7 cellular contexts compared by ENCODE assay signal in the genomic region with DNA sequence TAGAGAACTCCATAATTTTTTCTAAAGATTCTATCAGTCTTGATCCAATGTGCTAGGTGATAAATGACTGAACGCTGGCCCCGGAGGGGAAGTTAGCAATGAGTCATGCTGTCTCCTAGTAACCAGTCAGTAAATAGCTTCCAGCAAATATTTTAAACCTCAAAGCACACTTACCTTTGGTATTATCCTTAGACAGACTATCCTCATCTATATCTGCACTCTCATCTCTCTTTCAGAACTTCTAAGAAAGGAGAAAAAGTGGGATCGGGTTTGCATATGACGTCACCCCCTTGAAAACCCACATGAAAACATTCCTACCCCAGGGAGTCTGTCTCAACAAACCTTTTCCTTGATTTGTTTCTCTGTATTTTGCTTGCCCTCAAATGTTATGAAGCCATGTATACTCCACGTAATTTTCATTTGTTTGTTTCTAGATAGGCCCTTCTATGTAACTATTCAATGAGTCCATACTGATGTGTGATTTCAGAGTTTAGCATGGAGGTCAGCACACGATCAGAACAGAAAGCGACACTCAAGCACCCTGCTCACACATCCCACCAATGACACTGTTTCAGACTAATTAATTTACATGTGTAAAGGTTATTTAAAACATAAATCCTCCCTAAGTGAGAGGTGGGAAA.
DNase-seq lines count a peak whose midpoint lies in the region; ATAC-seq and TF ChIP-seq lines count a peak whose summit lies in the region.

No MANE protein-coding gene starts in this region.

- H3K27ac ChIP-seq in SK-N-SH (ENCODE audit: low read depth in 2 of 2, low read length in 1 of 2) = peak overlapping the region in 1 of 2 experiments; percentile 83; a peak in 3 of 4 replicates

- H2AFZ ChIP-seq in SK-N-SH (ENCODE audit: low read depth) = no peak overlapping the region

- H3K9me2 ChIP-seq in SK-N-SH = no peaks in the 10 kb centered on the region

- H4K20me1 ChIP-seq in SK-N-SH (ENCODE audit: insufficient read depth) = no peaks in the 10 kb centered on the region

- H3K4me1 ChIP-seq in SK-N-SH (ENCODE audit: control insufficient read depth in 1 of 2, insufficient read depth in 2 of 2, low read depth in 1 of 2, low read length in 1 of 2) = peaks cover 6 to 8% of the 10 kb centered on the region in 2 experiments; a peak in 3 of 4 replicates

- H3K36me3 ChIP-seq in GM06990 (ENCODE audit: control insufficient read depth, insufficient read depth, low read length) = no peaks in the 10 kb centered on the region
- H3K36me3 ChIP-seq in SK-N-SH (replicated peaks in 1 of 2; ENCODE audit: control insufficient read depth in 1 of 2, insufficient read depth in 2 of 2, low read length in 1 of 2) = no peaks in the 10 kb centered on the region

- peak; percentile 60 for DNase-seq in GM06990 (ENCODE audit: extremely low read depth, insufficient read length)
- DNase-seq in HT-29 (ENCODE audit: low spot score) = peak; percentile 90
- DNase-seq in SK-N-SH = peak; percentile 19
- peak; percentile 85 for DNase-seq in fibroblast of peridontal ligament (ENCODE audit: extremely low read depth)
- peak; percentile 97 for DNase-seq in renal cortical epithelial cell (ENCODE audit: low read depth)
- DNase-seq in occipital lobe (lab: John Stamatoyannopoulos, UW) = no peak

- H3K4me3 ChIP-seq in GM06990 (replicated peaks; ENCODE audit: low read depth, low read length) = no peak overlapping the region
- H3K4me3 ChIP-seq in SK-N-SH (ENCODE audit: low read depth in 2 of 2, low read length in 1 of 2) = no peak overlapping the region; a peak in 1 of 4 replicates

- 0 out of 2 replicates have a peak overlapping the region, but pooled peaks have one; percentile 4 for H3K9ac ChIP-seq in SK-N-SH

- no peaks in the 10 kb centered on the region for H3K27me3 ChIP-seq in GM06990 (replicated peaks; ENCODE audit: control insufficient read depth, insufficient read depth, low read length)
- no peaks in the 10 kb centered on the region for H3K27me3 ChIP-seq in SK-N-SH (ENCODE audit: insufficient read depth)

- no peaks in the 10 kb centered on the region for H3K79me2 ChIP-seq in SK-N-SH (ENCODE audit: insufficient read depth)

- peak; percentile 74 for ATAC-seq in GM21390 (IDR thresholded peaks at IDR 0.05; ENCODE audit: unreplicated experiment)

- H3K9me3 ChIP-seq in SK-N-SH = no peaks in the 10 kb centered on the region

- POLR2A ChIA-PET in SK-N-SH (lab: Yijun Ruan, JAX) = no interaction called here

- peak in 1 of 2 experiments; percentile 72; a peak in 2 of 4 replicates for TF ChIP-seq EP300 in SK-N-SH (IDR thresholded peaks at IDR 0.05; ENCODE audit: borderline replicate concordance in 1 of 2, low read depth in 1 of 2, low read length in 1 of 2)

- H3F3A ChIP-seq in SK-N-SH (replicated peaks; ENCODE audit: insufficient read depth) = peaks cover 6% of the 10 kb centered on the region

- H3K4me2 ChIP-seq in SK-N-SH = peak overlapping the region; percentile 29; the same call in 1 of the 2 replicates

- WGBS in SK-N-SH (ENCODE audit: low lambda C conversion rate) = 31% methylated on average over 7 of the region's 7 CpGs

- no peak for TF ChIP-seq CTCF in GM06990 (IDR thresholded peaks at IDR 0.05; ENCODE audit: insufficient read depth, low read length, poor library complexity, severe bottlenecking)
- TF ChIP-seq CTCF in SK-N-SH (IDR thresholded peaks at IDR 0.05) = no peak

- CTCF ChIA-PET in SK-N-SH (lab: Yijun Ruan, JAX) = no interaction called here

- no peak for TF ChIP-seq RAD21 in SK-N-SH (IDR thresholded peaks at IDR 0.05; ENCODE audit: low read length)

TF ChIP-seq in SK-N-SH, 30 proteins besides CTCF, POLR2A, EP300 and RAD21 (continues in another document):
- TF ChIP-seq, protein P1, sequence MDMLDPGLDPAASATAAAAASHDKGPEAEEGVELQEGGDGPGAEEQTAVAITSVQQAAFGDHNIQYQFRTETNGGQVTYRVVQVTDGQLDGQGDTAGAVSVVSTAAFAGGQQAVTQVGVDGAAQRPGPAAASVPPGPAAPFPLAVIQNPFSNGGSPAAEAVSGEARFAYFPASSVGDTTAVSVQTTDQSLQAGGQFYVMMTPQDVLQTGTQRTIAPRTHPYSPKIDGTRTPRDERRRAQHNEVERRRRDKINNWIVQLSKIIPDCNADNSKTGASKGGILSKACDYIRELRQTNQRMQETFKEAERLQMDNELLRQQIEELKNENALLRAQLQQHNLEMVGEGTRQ (IDR thresholded peaks at IDR 0.05; ENCODE audit: borderline replicate concordance, low read depth, low read length) = no peak
- TF ChIP-seq FOXJ3 (CRISPR knock-in tag; IDR thresholded peaks at IDR 0.05) (no peak), POLR2AphosphoS5 (IDR thresholded peaks at IDR 0.05; ENCODE audit: low read depth, low read length) (peak; percentile 37; the same call in 1 of the 2 replicates), RFX5 (IDR thresholded peaks at IDR 0.05; ENCODE audit: low read length) (no peak), TCF12 (IDR thresholded peaks at IDR 0.05) (peak; percentile 78), GATA2 (CRISPR knock-in tag; IDR thresholded peaks at IDR 0.05) (no peak), RCOR1 (IDR thresholded peaks at IDR 0.05; ENCODE audit: low read length) (no peak), NFIC (IDR thresholded peaks at IDR 0.05; ENCODE audit: borderline replicate concordance) (peak; percentile 28), CHD2 (IDR thresholded peaks at IDR 0.05; ENCODE audit: low read length, partially characterized antibody) (no peak), YY1 (IDR thresholded peaks at IDR 0.05; ENCODE audit: low read depth) (no peak), MEF2A (IDR thresholded peaks at IDR 0.05; ENCODE audit: borderline replicate concordance, low read depth) (no peak), EZH2phosphoT487 (IDR thresholded peaks at IDR 0.05; ENCODE audit: borderline replicate concordance, low read depth) (no peak), NRF1 (IDR thresholded peaks at IDR 0.05; ENCODE audit: low read depth, low read length) (no peak), RXRA (IDR thresholded peaks at IDR 0.05; ENCODE audit: borderline replicate concordance, low read depth) (peak; percentile 61), TAF1 (IDR thresholded peaks at IDR 0.05; ENCODE audit: borderline replicate concordance, low read depth, low read length) (no peak), ELF1 (IDR thresholded peaks at IDR 0.05) (no peak), TEAD4 (IDR thresholded peaks at IDR 0.05; ENCODE audit: borderline replicate concordance, insufficient read depth) (no peak), JUND (IDR thresholded peaks at IDR 0.05) (peak; percentile 89), GABPA (IDR thresholded peaks at IDR 0.05; ENCODE audit: low read depth) (no peak), FOSL2 (IDR thresholded peaks at IDR 0.05; ENCODE audit: borderline replicate concordance, low read depth) (peak; percentile 85)
- TF ChIP-seq, protein P2, sequence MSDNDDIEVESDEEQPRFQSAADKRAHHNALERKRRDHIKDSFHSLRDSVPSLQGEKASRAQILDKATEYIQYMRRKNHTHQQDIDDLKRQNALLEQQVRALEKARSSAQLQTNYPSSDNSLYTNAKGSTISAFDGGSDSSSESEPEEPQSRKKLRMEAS (IDR thresholded peaks at IDR 0.05; ENCODE audit: low read depth) = peak; percentile 56; the same call in 1 of the 2 replicates
- TF ChIP-seq, protein P3, sequence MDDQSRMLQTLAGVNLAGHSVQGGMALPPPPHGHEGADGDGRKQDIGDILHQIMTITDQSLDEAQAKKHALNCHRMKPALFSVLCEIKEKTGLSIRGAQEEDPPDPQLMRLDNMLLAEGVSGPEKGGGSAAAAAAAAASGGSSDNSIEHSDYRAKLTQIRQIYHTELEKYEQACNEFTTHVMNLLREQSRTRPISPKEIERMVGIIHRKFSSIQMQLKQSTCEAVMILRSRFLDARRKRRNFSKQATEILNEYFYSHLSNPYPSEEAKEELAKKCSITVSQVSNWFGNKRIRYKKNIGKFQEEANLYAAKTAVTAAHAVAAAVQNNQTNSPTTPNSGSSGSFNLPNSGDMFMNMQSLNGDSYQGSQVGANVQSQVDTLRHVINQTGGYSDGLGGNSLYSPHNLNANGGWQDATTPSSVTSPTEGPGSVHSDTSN (IDR thresholded peaks at IDR 0.05) = peak; percentile 93
- TF ChIP-seq, protein P4, sequence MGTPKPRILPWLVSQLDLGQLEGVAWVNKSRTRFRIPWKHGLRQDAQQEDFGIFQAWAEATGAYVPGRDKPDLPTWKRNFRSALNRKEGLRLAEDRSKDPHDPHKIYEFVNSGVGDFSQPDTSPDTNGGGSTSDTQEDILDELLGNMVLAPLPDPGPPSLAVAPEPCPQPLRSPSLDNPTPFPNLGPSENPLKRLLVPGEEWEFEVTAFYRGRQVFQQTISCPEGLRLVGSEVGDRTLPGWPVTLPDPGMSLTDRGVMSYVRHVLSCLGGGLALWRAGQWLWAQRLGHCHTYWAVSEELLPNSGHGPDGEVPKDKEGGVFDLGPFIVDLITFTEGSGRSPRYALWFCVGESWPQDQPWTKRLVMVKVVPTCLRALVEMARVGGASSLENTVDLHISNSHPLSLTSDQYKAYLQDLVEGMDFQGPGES (IDR thresholded peaks at IDR 0.05; ENCODE audit: low read depth, low read length) = no peak
- TF ChIP-seq, protein P5, sequence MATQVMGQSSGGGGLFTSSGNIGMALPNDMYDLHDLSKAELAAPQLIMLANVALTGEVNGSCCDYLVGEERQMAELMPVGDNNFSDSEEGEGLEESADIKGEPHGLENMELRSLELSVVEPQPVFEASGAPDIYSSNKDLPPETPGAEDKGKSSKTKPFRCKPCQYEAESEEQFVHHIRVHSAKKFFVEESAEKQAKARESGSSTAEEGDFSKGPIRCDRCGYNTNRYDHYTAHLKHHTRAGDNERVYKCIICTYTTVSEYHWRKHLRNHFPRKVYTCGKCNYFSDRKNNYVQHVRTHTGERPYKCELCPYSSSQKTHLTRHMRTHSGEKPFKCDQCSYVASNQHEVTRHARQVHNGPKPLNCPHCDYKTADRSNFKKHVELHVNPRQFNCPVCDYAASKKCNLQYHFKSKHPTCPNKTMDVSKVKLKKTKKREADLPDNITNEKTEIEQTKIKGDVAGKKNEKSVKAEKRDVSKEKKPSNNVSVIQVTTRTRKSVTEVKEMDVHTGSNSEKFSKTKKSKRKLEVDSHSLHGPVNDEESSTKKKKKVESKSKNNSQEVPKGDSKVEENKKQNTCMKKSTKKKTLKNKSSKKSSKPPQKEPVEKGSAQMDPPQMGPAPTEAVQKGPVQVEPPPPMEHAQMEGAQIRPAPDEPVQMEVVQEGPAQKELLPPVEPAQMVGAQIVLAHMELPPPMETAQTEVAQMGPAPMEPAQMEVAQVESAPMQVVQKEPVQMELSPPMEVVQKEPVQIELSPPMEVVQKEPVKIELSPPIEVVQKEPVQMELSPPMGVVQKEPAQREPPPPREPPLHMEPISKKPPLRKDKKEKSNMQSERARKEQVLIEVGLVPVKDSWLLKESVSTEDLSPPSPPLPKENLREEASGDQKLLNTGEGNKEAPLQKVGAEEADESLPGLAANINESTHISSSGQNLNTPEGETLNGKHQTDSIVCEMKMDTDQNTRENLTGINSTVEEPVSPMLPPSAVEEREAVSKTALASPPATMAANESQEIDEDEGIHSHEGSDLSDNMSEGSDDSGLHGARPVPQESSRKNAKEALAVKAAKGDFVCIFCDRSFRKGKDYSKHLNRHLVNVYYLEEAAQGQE (IDR thresholded peaks at IDR 0.05; ENCODE audit: low read depth, low read length) = no peak
